19 cellular contexts compared by ENCODE assay signal in the genomic region with DNA sequence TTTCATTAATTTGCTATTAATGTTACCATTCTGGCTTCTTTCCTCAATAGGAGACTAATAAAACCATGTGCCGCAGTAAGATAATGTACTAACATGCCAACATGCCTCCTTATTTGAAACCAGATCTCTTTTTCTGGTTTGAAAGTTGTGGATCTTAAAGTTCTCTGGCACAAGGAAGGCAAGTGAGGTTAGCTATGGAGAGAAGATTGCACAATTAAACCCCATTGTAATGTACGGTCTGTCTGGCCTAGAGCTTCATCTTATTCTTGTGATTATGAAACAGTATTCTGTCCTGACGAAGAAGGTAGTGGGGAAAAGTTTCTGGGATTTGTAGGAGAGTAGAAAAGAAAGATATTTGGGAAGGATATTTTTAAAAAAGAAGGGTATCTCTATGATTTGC.
DNase-seq lines count a peak whose midpoint lies in the region; FAIRE-seq and TF ChIP-seq lines count a peak whose summit lies in the region.
"Had no signal": no experiment of that assay in that cellular context is flagged by ENCODE, and none has a peak within 500 bp of the region (broad histone marks: within the 10 kb centered on the region; RNA-seq: fewer than 3 reads in every experiment).

No MANE protein-coding gene starts in this region.

- no peak overlapping the region for H2BK20ac ChIP-seq in H9 (ENCODE audit: low read depth, low read length, poor library complexity, severe bottlenecking)

- no peak overlapping the region for H2AK5ac ChIP-seq in H9 (ENCODE audit: insufficient read length, low read length)

- no peak overlapping the region for H3K4me2 ChIP-seq in H9 (ENCODE audit: insufficient read depth, insufficient read length, low read length)

- H3T11ph ChIP-seq in H9 (ENCODE audit: low read length) = no peak overlapping the region

- H4K5ac ChIP-seq in H9 (ENCODE audit: insufficient read length, low read depth, low read length) = no peak overlapping the region

- H3K79me1 ChIP-seq in H9 (ENCODE audit: insufficient read depth, low read depth, low read length, poor library complexity, severe bottlenecking) = no peaks in the 10 kb centered on the region

- H2AFZ ChIP-seq in H9 (ENCODE audit: low read length) = peak overlapping the region; percentile 40

- no peak overlapping the region for H3K14ac ChIP-seq in H9 (ENCODE audit: insufficient read depth, low read length)

- H3K27me3 ChIP-seq in H9 (ENCODE audit: insufficient read depth, low read length) (no peaks in the 10 kb centered on the region), colonic mucosa (no peaks in the 10 kb centered on the region)
- H3K27me3 ChIP-seq: BE2C, SJCRH30 had no signal

- no peak overlapping the region for H3K4me3 Mint-ChIP-seq in H9
- H3K4me3 Mint-ChIP-seq: CD4-positive, alpha-beta memory T cell had no signal

- no peak overlapping the region for H3K27ac ChIP-seq in H9 (ENCODE audit: insufficient read length, low read depth, low read length)
- H3K27ac ChIP-seq in colonic mucosa = no peak overlapping the region
- H3K27ac ChIP-seq: RWPE1, SJCRH30 had no signal

- H3K27ac Mint-ChIP-seq in H9 = no peak overlapping the region
- H3K27ac Mint-ChIP-seq: CD4-positive, alpha-beta memory T cell had no signal

- no peak overlapping the region for H2BK5ac ChIP-seq in H9 (ENCODE audit: insufficient read length, low read length)

- no peak overlapping the region for H2BK15ac ChIP-seq in H9 (ENCODE audit: low read depth, low read length)

- no peak for TF ChIP-seq CTCF in H9 (conservative IDR thresholded peaks at IDR 0.05)
- no peak for TF ChIP-seq CTCF in colonic mucosa (IDR thresholded peaks at IDR 0.05)

- no peak overlapping the region for H3K23ac ChIP-seq in H9 (ENCODE audit: insufficient read length, low read depth, low read length)

- H3K4me3 ChIP-seq in colonic mucosa = no peak overlapping the region
- H3K4me3 ChIP-seq: SJCRH30 had no signal

- H3K9me3 ChIP-seq in H9 (ENCODE audit: control insufficient read depth, low read depth, low read length) = no peaks in the 10 kb centered on the region
- no peaks in the 10 kb centered on the region for H3K9me3 ChIP-seq in colonic mucosa
- H3K9me3 ChIP-seq: BE2C, SJCRH30 had no signal

- H2BK120ac ChIP-seq in H9 (ENCODE audit: low read depth, low read length, poor library complexity, severe bottlenecking) = no peak overlapping the region

- H3K18ac ChIP-seq in H9 (ENCODE audit: insufficient read length, low read depth, low read length) = no peak overlapping the region

- no peaks in the 10 kb centered on the region for H3K23me2 ChIP-seq in H9 (ENCODE audit: insufficient read length, low read depth, low read length, poor library complexity, severe bottlenecking)

- no peak overlapping the region for H2BK12ac ChIP-seq in H9 (ENCODE audit: insufficient read length, low read depth, low read length)

- H3K9me3 Mint-ChIP-seq in H9 = peaks cover 4 to 6% of the 10 kb centered on the region in 2 experiments

- no peaks in the 10 kb centered on the region for H4K20me1 ChIP-seq in H9 (ENCODE audit: control insufficient read depth, insufficient read depth, insufficient read length)

- no peaks in the 10 kb centered on the region; the same call in 1 of the 2 replicates for H3K27me3 Mint-ChIP-seq in H9 (ENCODE audit: low read depth)

- DNase-seq in H9 = no peak
- DNase-seq in amniotic epithelial cell (ENCODE audit: low read depth) = peak; percentile 51
- peak; percentile 41 for DNase-seq in fibroblast of peridontal ligament (ENCODE audit: extremely low read depth)
- peak; percentile 5 for DNase-seq in renal cortical epithelial cell (ENCODE audit: low read depth)
- no peak for DNase-seq in retina
- DNase-seq in NCI-H226 = no peak
- DNase-seq in GM19239 (ENCODE audit: insufficient read length, low spot score) = no peak
- DNase-seq in colonic mucosa = no peak
- DNase-seq: BE2C; CD4-positive, alpha-beta memory T cell; DMS79; Karpas-422; MV-4-11; NCI-H1436 treated with DMSO at 0.1 percent for 48 hours; NCI-H2081 treated with DMSO at 0.1 percent for 48 hours; NCI-H526 treated with DMSO at 0.1 percent for 48 hours; SJCRH30 had no signal

- no peak overlapping the region for H4K91ac ChIP-seq in H9 (ENCODE audit: insufficient read length, low read depth, low read length)

- H3K4me1 Mint-ChIP-seq in H9 = peaks cover 20 to 22% of the 10 kb centered on the region in 2 experiments
- H3K4me1 Mint-ChIP-seq: CD4-positive, alpha-beta memory T cell had no signal

- no peak overlapping the region for H3K56ac ChIP-seq in H9 (ENCODE audit: insufficient read length, low read depth, low read length)

- peaks cover 3 to 10% (median 4%) of the 10 kb centered on the region in 3 experiments for H3K36me3 Mint-ChIP-seq in H9 (ENCODE audit: insufficient read depth in 1 of 3, low read depth in 3 of 3)
- H3K36me3 Mint-ChIP-seq: CD4-positive, alpha-beta memory T cell had no signal

- no peaks in the 10 kb centered on the region for H3K79me2 ChIP-seq in H9 (ENCODE audit: insufficient read depth, low read length)

- no peak for FAIRE-seq in GM19239 (lab: Jason Lieb, UNC)
- FAIRE-seq: GM12891 had no signal

- H3K9ac ChIP-seq in H9 (ENCODE audit: extremely low read depth, insufficient read length, low read length) (no peak overlapping the region), colonic mucosa (ENCODE audit: low read depth in 2 of 2, low read length in 2 of 2) (no peak overlapping the region)

- WGBS in H9 (ENCODE audit: extremely low coverage, insufficient read length, low lambda C conversion rate) = 100% methylated on average over 1 of the region's 3 CpGs

- intact Hi-C loops in colonic mucosa (cut with DNase I) = no loop called here

- H3K4me1 ChIP-seq in H9 (ENCODE audit: insufficient read depth, low read length) (no peaks in the 10 kb centered on the region; the same call in 1 of the 2 replicates), colonic mucosa (no peaks in the 10 kb centered on the region)

- no peaks in the 10 kb centered on the region for H3K36me3 ChIP-seq in colonic mucosa
- H3K36me3 ChIP-seq: SJCRH30 had no signal

- H4K8ac ChIP-seq in H9 (replicated peaks; ENCODE audit: insufficient read length, low read depth, low read length) = no peak overlapping the region

- H3K4ac ChIP-seq in H9 (ENCODE audit: low read depth, low read length) = no peak overlapping the region

Comparison
In these comparisons a context has a peak if more than half of its experiments do, and no peak if none do; other contexts are left out.
1. DNase-seq: peak in amniotic epithelial cell (single experiment), fibroblast of peridontal ligament (single experiment) and renal cortical epithelial cell (single experiment); none in H9 (single experiment), retina (single experiment), NCI-H226 (single experiment), GM19239 (single experiment) and colonic mucosa (single experiment).